In the genomic region with DNA sequence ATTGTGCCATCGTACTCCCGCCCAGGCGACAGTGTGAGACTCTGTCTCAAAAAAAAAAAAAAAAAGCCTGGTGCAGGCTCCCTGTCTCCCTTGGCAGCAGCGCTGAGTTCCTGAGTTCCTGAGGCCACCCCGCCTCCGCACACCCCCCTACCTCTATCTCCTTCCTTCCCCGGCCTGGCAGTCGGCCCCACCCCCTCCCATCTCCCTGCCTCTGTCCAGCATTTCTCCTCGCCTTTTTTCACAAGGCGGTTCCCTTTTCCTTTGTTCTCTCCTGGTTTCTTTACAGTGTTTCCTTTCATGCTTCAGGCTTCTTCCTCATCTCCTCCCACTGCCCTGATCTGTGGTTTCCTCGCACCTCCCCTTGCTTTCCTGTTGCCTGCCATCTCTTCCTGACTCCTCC, we compare ENCODE assay signal across 1 cellular context.
TF ChIP-seq lines count a peak whose summit lies in the region.

No MANE protein-coding gene starts in this region.

TF ChIP-seq in H1, 55 proteins besides CTCF, POLR2A, EP300 and RAD21:
- TF ChIP-seq SIN3A (conservative IDR thresholded peaks at IDR 0.05 in 1 of 2, IDR thresholded peaks at IDR 0.05 in 1 of 2; ENCODE audit: low read depth in 1 of 2, low read length in 2 of 2) (0 out of 4 replicates have a peak, but pooled peaks of 1 of the 2 experiments have one; percentile 55), EGR1 (IDR thresholded peaks at IDR 0.05; ENCODE audit: borderline replicate concordance, low read depth, low read length) (peak; percentile 48; the same call in 1 of the 2 replicates), SAP30 (IDR thresholded peaks at IDR 0.05; ENCODE audit: insufficient read depth, insufficient replicate concordance, low read length) (no peak)
